18 cellular contexts compared by ENCODE assay signal in the genomic region with DNA sequence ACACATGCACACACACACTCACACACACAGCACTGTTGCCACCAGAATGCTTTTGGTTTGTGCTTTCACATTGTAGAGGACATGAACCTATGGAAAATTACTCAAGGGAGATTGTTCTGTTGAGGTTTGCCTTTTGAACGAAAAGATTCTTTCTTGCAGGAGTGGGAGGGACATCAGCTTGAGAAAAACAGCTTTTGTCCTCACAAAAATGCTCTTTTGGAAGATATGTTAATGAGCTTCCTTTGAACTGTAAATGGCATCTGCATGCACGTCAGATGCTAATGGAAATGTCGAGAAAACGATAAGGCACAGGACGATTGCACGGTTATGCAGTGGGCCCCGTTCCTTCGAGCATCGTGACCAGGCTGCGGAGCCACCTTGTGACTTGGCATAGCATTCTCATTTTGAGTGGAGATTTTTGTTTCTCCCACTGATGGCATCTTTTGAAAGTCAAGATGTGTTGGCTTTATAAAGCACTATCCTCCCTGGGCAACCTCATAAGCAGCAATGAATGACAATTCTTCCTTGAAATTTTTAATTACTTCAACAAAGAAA.
"Had no signal": no experiment of that assay in that cellular context is flagged by ENCODE, and none has a peak within 500 bp of the region (broad histone marks: within the 10 kb centered on the region; RNA-seq: fewer than 3 reads in every experiment).

No MANE protein-coding gene starts in this region.

- H3K4me1 Mint-ChIP-seq: immature natural killer cell had no signal

- ATAC-seq: esophagus mucosa; left cardiac atrium; natural killer cell treated with Interleukin-12 subunit alpha and Interleukin-12 subunit beta and Interleukin-15 and Interleukin-18, amount 100 ng/mL, for 72 hours; sciatic nerve had no signal

- H3K27me3 ChIP-seq: suprapubic skin, tibial artery, upper lobe of left lung, uterus had no signal

- H3K4me3 ChIP-seq: left ventricle myocardium inferior, lower lobe of right lung, suprapubic skin, tibial artery, upper lobe of left lung, uterus had no signal

- H3K4me3 Mint-ChIP-seq: immature natural killer cell; natural killer cell treated with Interleukin-12 subunit alpha and Interleukin-12 subunit beta and Interleukin-15 and Interleukin-18, amount 100 ng/mL, for 72 hours had no signal

- H3K36me3 ChIP-seq: left ventricle myocardium inferior, lower lobe of right lung, suprapubic skin, tibial artery, upper lobe of left lung, uterus had no signal

- DNase-seq: effector memory CD4-positive, alpha-beta T cell; immature natural killer cell; kidney; left cardiac atrium; left ventricle myocardium inferior; lower lobe of right lung; mesenchymal stem cell; midbrain; stimulated activated naive CD4-positive, alpha-beta T cell treated with Interleukin-2 at 50 U/mL for 16 hours; tibial artery; upper lobe of left lung; uterus had no signal

- FAIRE-seq: endometrium, frontal cortex, kidney had no signal

- H3K27ac Mint-ChIP-seq: immature natural killer cell; natural killer cell treated with Interleukin-12 subunit alpha and Interleukin-12 subunit beta and Interleukin-15 and Interleukin-18, amount 100 ng/mL, for 72 hours had no signal

- H3K36me3 Mint-ChIP-seq: immature natural killer cell; natural killer cell treated with Interleukin-12 subunit alpha and Interleukin-12 subunit beta and Interleukin-15 and Interleukin-18, amount 100 ng/mL, for 72 hours had no signal
